In genomic region chr14:89366580-89367448, GRCh38 we compare ENCODE assay signal across 10 cellular contexts. TPM values are rescaled to one million over a fixed set of nuclear protein-coding genes. Genes with fewer than 3 reads are reported as not detected.
DNase-seq lines count a peak whose midpoint lies in the region; ATAC-seq and TF ChIP-seq lines count a peak whose summit lies in the region.
"Had no signal": no experiment of that assay in that cellular context is flagged by ENCODE, and none has a peak within 500 bp of the region (broad histone marks: within the 10 kb centered on the region; RNA-seq: fewer than 3 reads in every experiment).

No MANE protein-coding gene starts in this region.

- H3K27me3 ChIP-seq in OCI-LY1 (ENCODE audit: insufficient read depth, low read length) (no peaks in the 10 kb centered on the region), gastroesophageal sphincter (no peaks in the 10 kb centered on the region)

- peaks cover 43% of the 10 kb centered on the region for H3K4me1 ChIP-seq in OCI-LY1 (ENCODE audit: insufficient read depth, low read length, severe bottlenecking)
- peaks cover 0 to 82% (median 32%) of the 10 kb centered on the region in 3 donors for H3K4me1 ChIP-seq in gastroesophageal sphincter

- ATAC-seq in gastroesophageal sphincter: peak; percentile 57
- ATAC-seq in natural killer cell treated with Interleukin-12 subunit alpha and Interleukin-12 subunit beta and Interleukin-15 and Interleukin-18, amount 100 ng/mL, for 72 hours: no peak

- H3K9me3 Mint-ChIP-seq in CD14-positive monocyte: peaks cover 0 to 5% (median 0%) of the 10 kb centered on the region in 7 donors
- H3K9me3 Mint-ChIP-seq in natural killer cell treated with Interleukin-12 subunit alpha and Interleukin-12 subunit beta and Interleukin-15 and Interleukin-18, amount 100 ng/mL, for 72 hours: no peaks in the 10 kb centered on the region

- no peak for TF ChIP-seq POLR2A in gastroesophageal sphincter (IDR thresholded peaks at IDR 0.05)

- peaks cover 8 to 11% of the 10 kb centered on the region in 2 donors for H3K36me3 Mint-ChIP-seq in CD14-positive monocyte
- peaks cover 5% of the 10 kb centered on the region for H3K36me3 Mint-ChIP-seq in natural killer cell treated with Interleukin-12 subunit alpha and Interleukin-12 subunit beta and Interleukin-15 and Interleukin-18, amount 100 ng/mL, for 72 hours

- DNase-seq in CD14-positive monocyte (ENCODE audit: low spot score) (no peak), NCI-H2107 (lab: John Stamatoyannopoulos, UW) (no peak), H4 (ENCODE audit: low spot score) (no peak), DMS79 (lab: John Stamatoyannopoulos, UW) (no peak)
- DNase-seq in natural killer cell treated with Interleukin-12 subunit alpha and Interleukin-12 subunit beta and Interleukin-15 and Interleukin-18, amount 100 ng/mL, for 72 hours (ENCODE audit: low spot score): no peak
- no peak for DNase-seq in stimulated activated naive CD4-positive, alpha-beta T cell treated with Interleukin-2 at 50 U/mL for 16 hours (lab: John Stamatoyannopoulos, UW)
- DNase-seq: NCI-H1930 had no signal

- no peak overlapping the region for H2AFZ ChIP-seq in OCI-LY1 (ENCODE audit: low read length)

- H3K9me2 ChIP-seq in OCI-LY1 (ENCODE audit: low read depth, low read length): no peaks in the 10 kb centered on the region

- no peak overlapping the region for H3K9ac ChIP-seq in OCI-LY1 (ENCODE audit: low read length)

- H3K4me3 ChIP-seq in OCI-LY1 (ENCODE audit: low read depth, low read length, poor library complexity, severe bottlenecking): no peak overlapping the region
- H3K4me3 ChIP-seq in gastroesophageal sphincter: no peak overlapping the region
- H3K4me3 ChIP-seq: HAP-1 had no signal

- H3K4me2 ChIP-seq in OCI-LY1 (ENCODE audit: low read length): 0 out of 2 replicates have a peak overlapping the region, but pooled peaks have one; percentile 10

- no peaks in the 10 kb centered on the region for H3K27me3 Mint-ChIP-seq in CD14-positive monocyte (ENCODE audit: low read depth in 3 of 3)
- H3K27me3 Mint-ChIP-seq in natural killer cell treated with Interleukin-12 subunit alpha and Interleukin-12 subunit beta and Interleukin-15 and Interleukin-18, amount 100 ng/mL, for 72 hours: no peaks in the 10 kb centered on the region

- H4K20me1 ChIP-seq in OCI-LY1 (ENCODE audit: insufficient read depth, low read length): no peaks in the 10 kb centered on the region

- intact Hi-C loops in CD14-positive monocyte (cut with micrococcal nuclease): loop anchor here in 1 of 2 donors (5.0 kb wide), 2 partner anchors 50 to 65 kb away; partner anchors contain the start of gene FOXN3

- no peak for TF ChIP-seq EP300 in gastroesophageal sphincter (IDR thresholded peaks at IDR 0.05)

- peak overlapping the region; percentile 87 to 96 (median 89) for H3K27ac Mint-ChIP-seq in CD14-positive monocyte
- H3K27ac Mint-ChIP-seq in natural killer cell treated with Interleukin-12 subunit alpha and Interleukin-12 subunit beta and Interleukin-15 and Interleukin-18, amount 100 ng/mL, for 72 hours: peak overlapping the region; percentile 62 to 73

- H3K4me3 Mint-ChIP-seq in CD14-positive monocyte: no peak overlapping the region
- H3K4me3 Mint-ChIP-seq in natural killer cell treated with Interleukin-12 subunit alpha and Interleukin-12 subunit beta and Interleukin-15 and Interleukin-18, amount 100 ng/mL, for 72 hours: no peak overlapping the region

- H3K9me3 ChIP-seq in OCI-LY1 (ENCODE audit: low read length) (no peaks in the 10 kb centered on the region), gastroesophageal sphincter (no peaks in the 10 kb centered on the region)
- H3K9me3 ChIP-seq: HAP-1 had no signal

- TF ChIP-seq CTCF in CD14-positive monocyte (IDR thresholded peaks at IDR 0.05) (no peak), OCI-LY1 (IDR thresholded peaks at IDR 0.05; ENCODE audit: low read length) (no peak), gastroesophageal sphincter (IDR thresholded peaks at IDR 0.05) (no peak)

- 66 to 72% methylated on average over 8 to 14 of the region's 14 CpGs for WGBS in gastroesophageal sphincter (ENCODE audit: low coverage in 1 of 2), 2 donors

- 0 out of 2 replicates have a peak, but pooled peaks cover 4% of the 10 kb centered on the region for H3F3A ChIP-seq in OCI-LY1 (ENCODE audit: insufficient read depth, low read length)

- H3K79me2 ChIP-seq in OCI-LY1 (ENCODE audit: insufficient read depth, low read length): peaks cover 16% of the 10 kb centered on the region; the same call in 1 of the 2 replicates

- peak overlapping the region; percentile 90 for H3K27ac ChIP-seq in OCI-LY1 (ENCODE audit: low read depth, low read length, poor library complexity, severe bottlenecking)
- peak overlapping the region in 1 of 4 donors; percentile 15 for H3K27ac ChIP-seq in gastroesophageal sphincter

- H3K36me3 ChIP-seq in OCI-LY1 (ENCODE audit: insufficient read depth, low read length) (no peaks in the 10 kb centered on the region), gastroesophageal sphincter (no peaks in the 10 kb centered on the region)
- H3K36me3 ChIP-seq: HAP-1 had no signal

- peaks cover 65% of the 10 kb centered on the region for H3K4me1 Mint-ChIP-seq in CD14-positive monocyte
- peaks cover 60 to 64% of the 10 kb centered on the region in 2 donors for H3K4me1 Mint-ChIP-seq in natural killer cell treated with Interleukin-12 subunit alpha and Interleukin-12 subunit beta and Interleukin-15 and Interleukin-18, amount 100 ng/mL, for 72 hours (ENCODE audit: low read depth in 2 of 2)

RNA-seq across cellular contexts. Expression of gene FOXN3, which starts 50.2 kb away (rescaled TPM):
- polyA plus RNA-seq in CD14-positive monocyte: 10 to 100 TPM; 38.7 to 42.0 TPM
- total RNA-seq in gastroesophageal sphincter: 100 to 1,000 TPM; 116 to 172 (median 136) TPM
- 100 to 1,000 TPM; 127 to 133 TPM for total RNA-seq in natural killer cell treated with Interleukin-12 subunit alpha and Interleukin-12 subunit beta and Interleukin-15 and Interleukin-18, amount 100 ng/mL, for 72 hours
- total RNA-seq in H4 (2014; rRNA removed; shearing (Covaris generic)): 5.2 and 12.2 TPM in 2 replicates
